Comparison of ENCODE assay signal across 16 cellular contexts in the genomic region with DNA sequence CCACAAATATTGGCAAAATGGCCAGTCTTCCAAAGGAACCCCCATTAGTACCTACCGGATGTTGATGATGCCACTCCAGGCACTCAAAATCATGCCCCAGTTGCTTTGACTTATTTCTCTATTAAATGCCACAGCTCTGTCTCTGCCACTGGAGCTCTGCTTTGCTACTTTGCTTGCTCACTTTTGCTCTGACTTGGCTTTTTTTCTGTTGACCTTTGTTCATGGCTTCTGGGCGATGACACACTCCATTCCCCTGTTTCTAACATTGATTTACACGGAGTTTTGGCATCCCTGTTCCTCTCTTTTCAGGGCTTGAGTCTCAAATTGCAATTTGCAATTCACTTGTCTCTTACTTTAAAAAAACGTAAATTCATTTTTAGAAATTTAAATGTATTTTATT.
"Had no signal": no experiment of that assay in that cellular context is flagged by ENCODE, and none has a peak within 500 bp of the region (broad histone marks: within the 10 kb centered on the region; RNA-seq: fewer than 3 reads in every experiment).

No MANE protein-coding gene starts in this region.

- H3K27ac Mint-ChIP-seq: activated naive CD4-positive, alpha-beta T cell treated with anti-CD3 and anti-CD28 coated beads, Interleukin-2, amount 10 ng/mL, durations not matched to agents 7 days and 5 days; activated T-helper 2 cell treated with anti-CD3 and anti-CD28 coated beads, Interferon-gamma antibody, Interleukin-2, Interleukin-4, amounts not matched to agents 10 μg/mL and 5 μg/mL and 100 μg/mL, durations not matched to agents 14 hours and 24 hours and 36 hours; immature natural killer cell; memory B cell; stimulated activated naive B cell treated with anti-CD40 and anti-IgM and Interleukin-4, amounts not matched to agents 10 μg/mL and 1 μg/mL and 100 μg/mL, for 72 hours; T-helper 17 cell had no signal

- ATAC-seq: left colon; pancreas; stimulated activated naive B cell treated with anti-CD40 and anti-IgM and Interleukin-4, amounts not matched to agents 10 μg/mL and 1 μg/mL and 100 μg/mL, for 72 hours; T-helper 17 cell had no signal

- H3K4me3 ChIP-seq: coronary artery, pancreas, suprapubic skin had no signal

- H3K4me1 ChIP-seq: pancreas, suprapubic skin had no signal

- H3K36me3 Mint-ChIP-seq: activated naive CD4-positive, alpha-beta T cell treated with anti-CD3 and anti-CD28 coated beads, Interleukin-2, amount 10 ng/mL, durations not matched to agents 7 days and 5 days; memory B cell; stimulated activated naive B cell treated with anti-CD40 and anti-IgM and Interleukin-4, amounts not matched to agents 10 μg/mL and 1 μg/mL and 100 μg/mL, for 72 hours had no signal

- H3K4me1 Mint-ChIP-seq: activated naive CD4-positive, alpha-beta T cell treated with anti-CD3 and anti-CD28 coated beads, Interleukin-2, amount 10 ng/mL, durations not matched to agents 7 days and 5 days; memory B cell; T-helper 17 cell had no signal

- FAIRE-seq: endothelial cell of umbilical vein, pancreas had no signal

- DNase-seq: activated CD4-positive, CD25-positive, alpha-beta regulatory T cell; activated naive CD4-positive, alpha-beta T cell treated with anti-CD3 and anti-CD28 coated beads, Interleukin-2, amount 10 ng/mL, durations not matched to agents 7 days and 5 days; central memory CD4-positive, alpha-beta T cell; effector CD4-positive, alpha-beta T cell; hypothalamus; immature natural killer cell; left colon; pancreas; retina; stimulated activated naive B cell treated with anti-CD40 and anti-IgM and Interleukin-4, amounts not matched to agents 10 μg/mL and 1 μg/mL and 100 μg/mL, for 72 hours; T-helper 17 cell had no signal

- H3K27ac ChIP-seq: coronary artery, pancreas, suprapubic skin had no signal

- H3K4me3 Mint-ChIP-seq: activated naive CD4-positive, alpha-beta T cell treated with anti-CD3 and anti-CD28 coated beads, Interleukin-2, amount 10 ng/mL, durations not matched to agents 7 days and 5 days; immature natural killer cell; memory B cell; stimulated activated naive B cell treated with anti-CD40 and anti-IgM and Interleukin-4, amounts not matched to agents 10 μg/mL and 1 μg/mL and 100 μg/mL, for 72 hours; T-helper 17 cell had no signal

- H3K9me3 ChIP-seq: pancreas, suprapubic skin had no signal

- H3K9me3 Mint-ChIP-seq: activated naive CD4-positive, alpha-beta T cell treated with anti-CD3 and anti-CD28 coated beads, Interleukin-2, amount 10 ng/mL, durations not matched to agents 7 days and 5 days; immature natural killer cell; memory B cell; stimulated activated naive B cell treated with anti-CD40 and anti-IgM and Interleukin-4, amounts not matched to agents 10 μg/mL and 1 μg/mL and 100 μg/mL, for 72 hours had no signal

- H3K27me3 Mint-ChIP-seq: activated naive CD4-positive, alpha-beta T cell treated with anti-CD3 and anti-CD28 coated beads, Interleukin-2, amount 10 ng/mL, durations not matched to agents 7 days and 5 days; memory B cell; T-helper 17 cell had no signal
